ENCODE assay signal across 1 cellular context in the genomic region with DNA sequence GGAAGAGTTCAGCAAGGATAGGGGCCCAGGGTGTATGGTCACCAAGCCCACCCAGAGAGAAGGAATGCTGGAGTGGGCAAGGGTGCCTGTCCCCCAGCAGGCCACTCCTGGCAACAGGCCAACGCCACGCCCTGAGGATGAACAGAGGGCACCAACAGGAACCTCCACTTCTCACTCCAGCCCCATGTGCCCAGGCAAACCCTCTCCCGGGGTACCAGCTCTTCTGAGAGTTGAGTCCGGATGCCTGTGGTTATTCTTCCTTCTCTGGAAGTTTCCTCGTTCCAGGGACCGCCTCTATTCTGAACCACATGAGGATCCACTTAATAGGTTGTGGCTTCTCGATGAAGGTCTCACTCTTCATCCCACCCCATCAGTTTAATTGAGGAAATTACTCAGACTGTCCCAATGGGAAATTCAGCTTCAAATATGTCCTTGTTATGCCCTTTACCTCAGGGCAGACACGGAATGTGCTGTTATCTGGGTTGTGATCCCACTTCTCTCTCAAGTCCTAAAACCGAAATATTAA.
TF ChIP-seq lines count a peak whose summit lies in the region.

No MANE protein-coding gene starts in this region.

TF ChIP-seq in K562, 482 proteins besides CTCF, POLR2A, EP300 and RAD21 (continued from another document):
- TF ChIP-seq ZFP91 (CRISPR knock-in tag; IDR thresholded peaks at IDR 0.05) (no peak), ZNF124 (CRISPR knock-in tag; IDR thresholded peaks at IDR 0.05) (no peak), EP400 (IDR thresholded peaks at IDR 0.05) (no peak), HNRNPLL (IDR thresholded peaks at IDR 0.05; ENCODE audit: low read depth, low read length, poor library complexity, severe bottlenecking) (no peak), KHSRP (IDR thresholded peaks at IDR 0.05) (no peak), SAP30 (IDR thresholded peaks at IDR 0.05; ENCODE audit: borderline replicate concordance, insufficient read depth, low read depth, low read length, poor library complexity, severe bottlenecking) (no peak), FOXP4 (CRISPR knock-in tag; IDR thresholded peaks at IDR 0.05; ENCODE audit: borderline replicate concordance) (no peak), XRCC4 (IDR thresholded peaks at IDR 0.05; ENCODE audit: extremely low read depth, insufficient read depth, insufficient read length) (no peak), POLR3A (IDR thresholded peaks at IDR 0.05; ENCODE audit: borderline replicate concordance, extremely low read depth, insufficient read depth, insufficient read length) (no peak), ZNF592 (IDR thresholded peaks at IDR 0.05) (no peak; the same call in 1 of the 2 replicates), ZFP36 (IDR thresholded peaks at IDR 0.05; ENCODE audit: low read depth, low read length, partially characterized antibody) (no peak), JUND (IDR thresholded peaks at IDR 0.05; ENCODE audit: borderline replicate concordance, low read depth, low read length) (no peak), JUND (tag; IDR thresholded peaks at IDR 0.05; ENCODE audit: borderline replicate concordance, low read depth, low read length) (no peak)
